8 cellular contexts compared by ENCODE assay signal in genomic region chr9:100411472-100412270, GRCh38. TPM values are rescaled to one million over a fixed set of nuclear protein-coding genes. Genes with fewer than 3 reads are reported as not detected.
DNase-seq lines count a peak whose midpoint lies in the region; ATAC-seq and TF ChIP-seq lines count a peak whose summit lies in the region.

No MANE protein-coding gene starts in this region.

- peak overlapping the region; percentile 94 for H2AFZ ChIP-seq in PC-3 (ENCODE audit: low read length)

- peaks cover 13% of the 10 kb centered on the region for H3K4me1 Mint-ChIP-seq in activated T-helper 1 cell treated with anti-CD3 and anti-CD28 coated beads, Interleukin-12 subunit alpha, Interleukin-12 subunit beta, Interleukin-2, Interleukin-4 antibody, amounts not matched to agents 30 ng/mL and 10 ng/mL and 1 ng/mL, durations not matched to agents 14 hours and 24 hours and 36 hours (ENCODE audit: low read depth)
- peaks cover 10 to 16% (median 13%) of the 10 kb centered on the region in 7 donors for H3K4me1 Mint-ChIP-seq in naive thymus-derived CD4-positive, alpha-beta T cell
- H3K4me1 Mint-ChIP-seq in stimulated activated effector memory CD8-positive, alpha-beta T cell treated with anti-CD3 and anti-CD28 coated beads, Interleukin-12 subunit alpha, Interleukin-12 subunit beta, amount 100 ng/mL, for 72 hours = peaks cover 13% of the 10 kb centered on the region

- peak overlapping the region; percentile 27; the same call in 1 of the 2 replicates for H3K9ac ChIP-seq in PC-3 (ENCODE audit: low read length)

- intact Hi-C loops in PC-3 (cut with micrococcal nuclease) = no loop called here
- intact Hi-C loops in activated T-helper 1 cell treated with anti-CD3 and anti-CD28 coated beads, Interleukin-12 subunit alpha, Interleukin-12 subunit beta, Interleukin-2, Interleukin-4 antibody, amounts not matched to agents 30 ng/mL and 10 ng/mL and 1 ng/mL, durations not matched to agents 14 hours and 24 hours and 36 hours (cut with micrococcal nuclease) = loop anchor here (1.0 to 5.0 kb wide), 6 partner anchors 15 to 987 kb away; partner anchors contain the start of genes ERP44, INVS, MRPL50 and STX17
- intact Hi-C loops in naive thymus-derived CD4-positive, alpha-beta T cell (cut with micrococcal nuclease) = loop anchor here (1.0 to 5.0 kb wide), 9 partner anchors 15 to 1121 kb away; partner anchors contain the start of genes TEX10 (in 2 of the 2), ERP44 (in 1 of the 2), INVS (in 1 of the 2) and MRPL50 (in 1 of the 2)

- peaks cover 11% of the 10 kb centered on the region for H3K27me3 Mint-ChIP-seq in activated T-helper 1 cell treated with anti-CD3 and anti-CD28 coated beads, Interleukin-12 subunit alpha, Interleukin-12 subunit beta, Interleukin-2, Interleukin-4 antibody, amounts not matched to agents 30 ng/mL and 10 ng/mL and 1 ng/mL, durations not matched to agents 14 hours and 24 hours and 36 hours (ENCODE audit: insufficient read depth)
- peaks cover 7 to 21% (median 15%) of the 10 kb centered on the region in 5 donors for H3K27me3 Mint-ChIP-seq in naive thymus-derived CD4-positive, alpha-beta T cell

- peak overlapping the region; percentile 65 for H3K27ac Mint-ChIP-seq in activated T-helper 1 cell treated with anti-CD3 and anti-CD28 coated beads, Interleukin-12 subunit alpha, Interleukin-12 subunit beta, Interleukin-2, Interleukin-4 antibody, amounts not matched to agents 30 ng/mL and 10 ng/mL and 1 ng/mL, durations not matched to agents 14 hours and 24 hours and 36 hours
- peak overlapping the region; percentile 56 to 90 (median 84) for H3K27ac Mint-ChIP-seq in naive thymus-derived CD4-positive, alpha-beta T cell
- H3K27ac Mint-ChIP-seq in stimulated activated effector memory CD8-positive, alpha-beta T cell treated with anti-CD3 and anti-CD28 coated beads, Interleukin-12 subunit alpha, Interleukin-12 subunit beta, amount 100 ng/mL, for 72 hours = peak overlapping the region; percentile 81

- no TSS peak for BruUV-seq in PC-3 (replicated peaks; lab: Mats Ljungman, UMichigan)

- DNase-seq in DMS 273 treated with DMSO at 0.1 percent for 48 hours (lab: John Stamatoyannopoulos, UW) (peak; percentile 91), PC-3 (peak; percentile 83), fibroblast of mammary gland (ENCODE audit: low read depth) (peak; percentile 91)
- DNase-seq in activated T-helper 1 cell treated with anti-CD3 and anti-CD28 coated beads, Interleukin-12 subunit alpha, Interleukin-12 subunit beta, Interleukin-2, Interleukin-4 antibody, amounts not matched to agents 30 ng/mL and 10 ng/mL and 1 ng/mL, durations not matched to agents 14 hours and 24 hours and 36 hours (ENCODE audit: low spot score) = peak; percentile 81
- peak; percentile 58 to 87 (median 80) for DNase-seq in naive thymus-derived CD4-positive, alpha-beta T cell
- peak; percentile 65 to 90 for DNase-seq in stimulated activated effector memory CD8-positive, alpha-beta T cell treated with anti-CD3 and anti-CD28 coated beads, Interleukin-12 subunit alpha, Interleukin-12 subunit beta, amount 100 ng/mL, for 72 hours (ENCODE audit: low spot score in 2 of 2)

- peak overlapping the region; percentile 76 for H3K4me2 ChIP-seq in PC-3 (ENCODE audit: low read length)

- no peak for TF ChIP-seq EP300 in Ishikawa (IDR thresholded peaks at IDR 0.05; ENCODE audit: borderline replicate concordance)

- no peaks in the 10 kb centered on the region for H3K79me2 ChIP-seq in PC-3 (ENCODE audit: low read length)

- peaks cover 12% of the 10 kb centered on the region for H3K9me3 Mint-ChIP-seq in activated T-helper 1 cell treated with anti-CD3 and anti-CD28 coated beads, Interleukin-12 subunit alpha, Interleukin-12 subunit beta, Interleukin-2, Interleukin-4 antibody, amounts not matched to agents 30 ng/mL and 10 ng/mL and 1 ng/mL, durations not matched to agents 14 hours and 24 hours and 36 hours
- peaks cover 0 to 5% (median 0%) of the 10 kb centered on the region in 11 donors for H3K9me3 Mint-ChIP-seq in naive thymus-derived CD4-positive, alpha-beta T cell
- H3K9me3 Mint-ChIP-seq in stimulated activated effector memory CD8-positive, alpha-beta T cell treated with anti-CD3 and anti-CD28 coated beads, Interleukin-12 subunit alpha, Interleukin-12 subunit beta, amount 100 ng/mL, for 72 hours = no peaks in the 10 kb centered on the region

- peak overlapping the region; percentile 83 for H3K4me3 Mint-ChIP-seq in activated T-helper 1 cell treated with anti-CD3 and anti-CD28 coated beads, Interleukin-12 subunit alpha, Interleukin-12 subunit beta, Interleukin-2, Interleukin-4 antibody, amounts not matched to agents 30 ng/mL and 10 ng/mL and 1 ng/mL, durations not matched to agents 14 hours and 24 hours and 36 hours
- H3K4me3 Mint-ChIP-seq in naive thymus-derived CD4-positive, alpha-beta T cell = peak overlapping the region; percentile 83 to 98 (median 89)
- peak overlapping the region; percentile 76 for H3K4me3 Mint-ChIP-seq in stimulated activated effector memory CD8-positive, alpha-beta T cell treated with anti-CD3 and anti-CD28 coated beads, Interleukin-12 subunit alpha, Interleukin-12 subunit beta, amount 100 ng/mL, for 72 hours

- no peaks in the 10 kb centered on the region for H3K9me3 ChIP-seq in PC-3 (ENCODE audit: low read length)
- H3K9me3 ChIP-seq in naive thymus-derived CD4-positive, alpha-beta T cell (ENCODE audit: control insufficient read depth in 2 of 3, low read length in 3 of 3) = no peaks in the 10 kb centered on the region

- H3K36me3 Mint-ChIP-seq in activated T-helper 1 cell treated with anti-CD3 and anti-CD28 coated beads, Interleukin-12 subunit alpha, Interleukin-12 subunit beta, Interleukin-2, Interleukin-4 antibody, amounts not matched to agents 30 ng/mL and 10 ng/mL and 1 ng/mL, durations not matched to agents 14 hours and 24 hours and 36 hours (ENCODE audit: low read depth) = peaks cover 6% of the 10 kb centered on the region
- peaks cover 0 to 10% (median 0%) of the 10 kb centered on the region in 5 donors for H3K36me3 Mint-ChIP-seq in naive thymus-derived CD4-positive, alpha-beta T cell
- peaks cover 4% of the 10 kb centered on the region for H3K36me3 Mint-ChIP-seq in stimulated activated effector memory CD8-positive, alpha-beta T cell treated with anti-CD3 and anti-CD28 coated beads, Interleukin-12 subunit alpha, Interleukin-12 subunit beta, amount 100 ng/mL, for 72 hours

- no peaks in the 10 kb centered on the region for H4K20me1 ChIP-seq in PC-3 (ENCODE audit: low read length)

- H3K4me3 ChIP-seq in PC-3 (ENCODE audit: low read length) = peak overlapping the region; percentile 56
- peak overlapping the region; percentile 51 for H3K4me3 ChIP-seq in fibroblast of mammary gland (ENCODE audit: control insufficient read depth, low read depth, low read length)
- H3K4me3 ChIP-seq in naive thymus-derived CD4-positive, alpha-beta T cell (ENCODE audit: low read length) = peak overlapping the region; percentile 91

- TF ChIP-seq RAD21 in Ishikawa (IDR thresholded peaks at IDR 0.05; ENCODE audit: low read depth) = no peak

- peaks cover 4% of the 10 kb centered on the region; the same call in 1 of the 2 replicates for H3K4me1 ChIP-seq in PC-3 (ENCODE audit: insufficient read depth, low read length)
- H3K4me1 ChIP-seq in naive thymus-derived CD4-positive, alpha-beta T cell (ENCODE audit: control insufficient read depth in 2 of 2, insufficient read depth in 2 of 2, low read length in 2 of 2) = peaks cover 10 to 15% of the 10 kb centered on the region in 2 donors

- no peak for TF ChIP-seq CTCF in PC-3 (conservative IDR thresholded peaks at IDR 0.05; ENCODE audit: low read depth, low read length)
- no peak for TF ChIP-seq CTCF in fibroblast of mammary gland (conservative IDR thresholded peaks at IDR 0.05; ENCODE audit: control insufficient read depth, insufficient read depth, low read depth, low read length)

- no peak overlapping the region for H3K27ac ChIP-seq in PC-3 (ENCODE audit: low read length)
- H3K27ac ChIP-seq in naive thymus-derived CD4-positive, alpha-beta T cell (ENCODE audit: low read depth, low read length) = peak overlapping the region; percentile 55

- no peaks in the 10 kb centered on the region for H3K27me3 ChIP-seq in PC-3 (ENCODE audit: low read length)
- no peaks in the 10 kb centered on the region for H3K27me3 ChIP-seq in naive thymus-derived CD4-positive, alpha-beta T cell (ENCODE audit: control insufficient read depth in 2 of 2, insufficient read depth in 2 of 2, low read length in 2 of 2)

- ATAC-seq in GM21529 (IDR thresholded peaks at IDR 0.05; ENCODE audit: unreplicated experiment) (peak; percentile 100), PC-3 (peak; percentile 95)
- ATAC-seq in naive thymus-derived CD4-positive, alpha-beta T cell = peak; percentile 100
- ATAC-seq in stimulated activated effector memory CD8-positive, alpha-beta T cell treated with anti-CD3 and anti-CD28 coated beads, Interleukin-12 subunit alpha, Interleukin-12 subunit beta, amount 100 ng/mL, for 72 hours = peak; percentile 100

- no peaks in the 10 kb centered on the region for H3K36me3 ChIP-seq in PC-3 (ENCODE audit: low read depth, low read length)
- no peaks in the 10 kb centered on the region for H3K36me3 ChIP-seq in naive thymus-derived CD4-positive, alpha-beta T cell (ENCODE audit: control insufficient read depth in 2 of 3, insufficient read depth in 3 of 3, low read length in 3 of 3)

- no peaks in the 10 kb centered on the region for H3F3A ChIP-seq in PC-3 (ENCODE audit: low read length, unreplicated experiment)

- H3K9me2 ChIP-seq in PC-3 (replicated peaks; ENCODE audit: low read length) = no peaks in the 10 kb centered on the region

- POLR2A ChIA-PET in PC-3 (lab: Charles Lee; ENCODE audit: unreplicated experiment) = interaction anchor here (0.6 to 1.0 kb wide), 4 partner anchors 18 to 112 kb away, joined by 3 read pairs; no protein-coding TSS in a partner anchor
- POLR2A ChIA-PET in naive thymus-derived CD4-positive, alpha-beta T cell (lab: Charles Lee) = interaction anchor here (0.6 to 0.8 kb wide), 2 partner anchors 31 to 591 kb away, joined by 3 read pairs; no protein-coding TSS in a partner anchor

- CTCF ChIA-PET in PC-3 (lab: Charles Lee) = interaction anchor here (0.6 to 0.7 kb wide), 2 partner anchors 37 to 189 kb away, joined by 3 to 5 read pairs; no protein-coding TSS in a partner anchor
- CTCF ChIA-PET in naive thymus-derived CD4-positive, alpha-beta T cell (lab: Charles Lee) = interaction anchor here (0.6 to 1.0 kb wide), 2 partner anchors 15 to 26 kb away, joined by 3 read pairs; partner anchors contain the start of gene MSANTD3

RNA-seq across cellular contexts. Expression of gene MSANTD3, which starts 15.3 kb away (rescaled TPM):
- total RNA-seq in PC-3 (2014; rRNA removed) = 86.9 and 92.7 TPM in 2 replicates
- 11.1 and 11.3 TPM in 2 replicates for total RNA-seq in activated T-helper 1 cell treated with anti-CD3 and anti-CD28 coated beads, Interleukin-12 subunit alpha, Interleukin-12 subunit beta, Interleukin-2, Interleukin-4 antibody, amounts not matched to agents 30 ng/mL and 10 ng/mL and 1 ng/mL, durations not matched to agents 14 hours and 24 hours and 36 hours
- 10 to 100 TPM in 3 of 5 experiments, 1 to 10 TPM in 2; 6.8 to 13.4 (median 12.0) TPM for total RNA-seq in naive thymus-derived CD4-positive, alpha-beta T cell
- polyA plus RNA-seq in naive thymus-derived CD4-positive, alpha-beta T cell = 1 to 10 TPM; 3.5 to 4.1 TPM

RNA-seq across cellular contexts. Expression of gene TEX10, which starts 58.9 kb away (rescaled TPM):
- 19.4 and 22.1 TPM in 2 replicates for total RNA-seq in PC-3 (2014; rRNA removed)
- total RNA-seq in activated T-helper 1 cell treated with anti-CD3 and anti-CD28 coated beads, Interleukin-12 subunit alpha, Interleukin-12 subunit beta, Interleukin-2, Interleukin-4 antibody, amounts not matched to agents 30 ng/mL and 10 ng/mL and 1 ng/mL, durations not matched to agents 14 hours and 24 hours and 36 hours = 30.4 and 30.9 TPM in 2 replicates
- 10 to 100 TPM; 11.0 to 24.6 (median 18.2) TPM for total RNA-seq in naive thymus-derived CD4-positive, alpha-beta T cell
- 10 to 100 TPM; 13.6 to 20.5 TPM for polyA plus RNA-seq in naive thymus-derived CD4-positive, alpha-beta T cell
